In genomic region chr11:113178671-113179070, GRCh38 we compare ENCODE assay signal across 19 cellular contexts.
"Had no signal": no experiment of that assay in that cellular context is flagged by ENCODE, and none has a peak within 500 bp of the region (broad histone marks: within the 10 kb centered on the region; RNA-seq: fewer than 3 reads in every experiment).

No MANE protein-coding gene starts in this region.

- H3K9me3 ChIP-seq: heart left ventricle, thyroid gland had no signal

- ATAC-seq: activated naive CD8-positive, alpha-beta T cell treated with anti-CD3 and anti-CD28 coated beads, Interleukin-2, amount 50 U/mL, for 24 hours; activated T-cell treated with anti-CD3 and anti-CD28 coated beads, Interleukin-2, amount 50 U/mL, for 4 hours; natural killer cell had no signal

- H3K4me3 ChIP-seq: coronary artery, heart left ventricle, thyroid gland had no signal

- H3K27ac ChIP-seq: brain microvascular endothelial cell, coronary artery, heart left ventricle, thyroid gland had no signal

- H3K36me3 ChIP-seq: brain microvascular endothelial cell, heart left ventricle, thyroid gland had no signal

- H3K27me3 ChIP-seq: brain microvascular endothelial cell, thyroid gland had no signal

- DNase-seq: activated CD4-positive, alpha-beta T cell treated with anti-CD3 and anti-CD28 coated beads, Interleukin-2, amount 50 U/mL, for 1 hour; activated CD4-positive, CD25-positive, alpha-beta regulatory T cell treated with anti-CD3 and anti-CD28 coated beads, Interleukin-2, amount 50 U/mL, for 72 hours; activated CD8-positive, alpha-beta memory T cell treated with anti-CD3 and anti-CD28 coated beads, Interleukin-2, amount 50 U/mL, for 4 hours; activated effector memory CD4-positive, alpha-beta T cell treated with Interleukin-2 at 50 U/mL for 16 hours; activated naive CD4-positive, alpha-beta T cell treated with anti-CD3 and anti-CD28 coated beads, Interleukin-2, amount 10 ng/mL, durations not matched to agents 7 days and 5 days; activated naive CD8-positive, alpha-beta T cell treated with anti-CD3 and anti-CD28 coated beads, Interleukin-2, amount 50 U/mL, for 24 hours; activated T-cell treated with anti-CD3 and anti-CD28 coated beads, Interleukin-2, amount 50 U/mL, for 4 hours; brain microvascular endothelial cell; erythroblast; heart left ventricle; mesenchymal stem cell; natural killer cell; stimulated activated CD4-positive, alpha-beta T cell treated with anti-CD3 and anti-CD28 coated beads, Interleukin-12 subunit alpha, Interleukin-12 subunit beta, amount 100 ng/mL, for 4 hours; stimulated activated CD4-positive, alpha-beta T cell treated with anti-CD3 and anti-CD28 coated beads, Interleukin-1b, Interleukin-23, amount 100 ng/mL, for 48 hours; stimulated activated CD8-positive, alpha-beta memory T cell treated with anti-CD3 and anti-CD28 coated beads, Interleukin-4, amount 100 ng/mL, for 48 hours; stimulated activated naive CD4-positive, alpha-beta T cell; T1000; thyroid gland had no signal
